21 cellular contexts compared by ENCODE assay signal in the genomic region with DNA sequence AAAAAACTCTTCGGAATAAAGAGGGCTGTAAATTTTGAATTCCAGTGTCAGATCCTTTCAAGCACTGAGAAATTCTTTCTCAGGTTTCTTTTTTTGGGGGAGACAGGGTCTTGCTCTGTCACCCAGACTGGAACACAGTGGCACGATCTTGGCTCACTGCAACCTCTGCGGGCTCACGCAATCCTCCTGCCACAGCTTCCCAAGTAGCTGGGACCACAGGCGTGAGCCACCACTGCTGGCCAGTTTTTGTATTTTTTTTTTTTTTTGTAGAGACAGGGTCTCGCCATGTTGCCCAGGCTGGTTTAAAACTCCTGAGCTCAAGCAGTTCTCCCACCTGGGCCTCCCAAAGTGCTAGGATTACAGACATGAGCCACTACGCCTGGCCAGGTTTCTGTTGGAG. TPM values are rescaled to one million over a fixed set of nuclear protein-coding genes. Genes with fewer than 3 reads are reported as not detected.
DNase-seq lines count a peak whose midpoint lies in the region; TF ChIP-seq lines count a peak whose summit lies in the region.
"Had no signal": no experiment of that assay in that cellular context is flagged by ENCODE, and none has a peak within 500 bp of the region (broad histone marks: within the 10 kb centered on the region; RNA-seq: fewer than 3 reads in every experiment).

No MANE protein-coding gene starts in this region.

- H3K27me3 Mint-ChIP-seq in activated naive CD4-positive, alpha-beta T cell treated with anti-CD3 and anti-CD28 coated beads, Interleukin-2, amount 10 ng/mL, durations not matched to agents 7 days and 5 days = no peaks in the 10 kb centered on the region
- H3K27me3 Mint-ChIP-seq in HFFc6 (ENCODE audit: insufficient read depth) = no peaks in the 10 kb centered on the region; the same call in none of the 2 replicates
- H3K27me3 Mint-ChIP-seq: B cell; CD4-positive, alpha-beta T cell; CD8-positive, alpha-beta memory T cell had no signal

- H3K9me3 ChIP-seq in tibial artery = no peaks in the 10 kb centered on the region
- H3K9me3 ChIP-seq: BLaER1 had no signal

- peaks cover 27 to 56% (median 39%) of the 10 kb centered on the region in 3 donors for H3K36me3 ChIP-seq in tibial artery

- CTCF ChIA-PET in activated naive CD4-positive, alpha-beta T cell treated with anti-CD3 and anti-CD28 coated beads, Interleukin-2, amount 10 ng/mL, durations not matched to agents 7 days and 5 days (lab: Charles Lee) = no interaction called here

- no peak overlapping the region for H3K4me3 ChIP-seq in tibial artery
- H3K4me3 ChIP-seq: BLaER1, GM12878, GM23248 had no signal

- H3K4me1 Mint-ChIP-seq in activated naive CD4-positive, alpha-beta T cell treated with anti-CD3 and anti-CD28 coated beads, Interleukin-2, amount 10 ng/mL, durations not matched to agents 7 days and 5 days = no peaks in the 10 kb centered on the region
- peaks cover 23% of the 10 kb centered on the region for H3K4me1 Mint-ChIP-seq in HFFc6 (ENCODE audit: low read depth)
- H3K4me1 Mint-ChIP-seq: B cell; CD8-positive, alpha-beta memory T cell had no signal

- H3K4me1 ChIP-seq in tibial artery = peaks cover 0 to 23% (median 19%) of the 10 kb centered on the region in 4 donors
- H3K4me1 ChIP-seq: BLaER1 had no signal

- peak overlapping the region; percentile 35 to 77 for H3K27ac ChIP-seq in tibial artery
- H3K27ac ChIP-seq: 22Rv1, BLaER1, GM23248 had no signal

- H3K9me3 Mint-ChIP-seq in activated naive CD4-positive, alpha-beta T cell treated with anti-CD3 and anti-CD28 coated beads, Interleukin-2, amount 10 ng/mL, durations not matched to agents 7 days and 5 days = no peaks in the 10 kb centered on the region
- H3K9me3 Mint-ChIP-seq in HFFc6 = no peaks in the 10 kb centered on the region
- H3K9me3 Mint-ChIP-seq: CD14-positive monocyte; CD4-positive, alpha-beta T cell; CD8-positive, alpha-beta memory T cell; H9 had no signal

- peaks cover 11% of the 10 kb centered on the region for H3K36me3 Mint-ChIP-seq in activated naive CD4-positive, alpha-beta T cell treated with anti-CD3 and anti-CD28 coated beads, Interleukin-2, amount 10 ng/mL, durations not matched to agents 7 days and 5 days
- H3K36me3 Mint-ChIP-seq in HFFc6 (ENCODE audit: low read depth) = no peaks in the 10 kb centered on the region

- H3K27me3 ChIP-seq in tibial artery = no peaks in the 10 kb centered on the region
- H3K27me3 ChIP-seq: BLaER1 had no signal

- intact Hi-C loops in tibial artery (cut with DNase I; ENCODE audit: low total_unique reads) = loop anchor here (10.0 kb wide), 1 partner anchor 74 kb away; the partner anchor contains the start of gene ZBTB40

- DNase-seq in activated naive CD4-positive, alpha-beta T cell treated with anti-CD3 and anti-CD28 coated beads, Interleukin-2, amount 10 ng/mL, durations not matched to agents 7 days and 5 days = peak; percentile 1
- DNase-seq in activated naive CD4-positive, alpha-beta T cell treated with anti-CD3 and anti-CD28 coated beads, Interleukin-2, amount 50 U/mL, for 16 hours = no peak
- no peak for DNase-seq in HFFc6
- peak; percentile 39 for DNase-seq in mesenteric fat pad (ENCODE audit: low spot score)
- DNase-seq in tibial artery = no peak
- no peak for DNase-seq in NCI-H1436 treated with DMSO at 0.1 percent for 48 hours (lab: John Stamatoyannopoulos, UW)
- DNase-seq in C1 segment of cervical spinal cord (lab: John Stamatoyannopoulos, UW) = no peak
- no peak for DNase-seq in GOT3 (lab: John Stamatoyannopoulos, UW)
- DNase-seq: CD4-positive, alpha-beta T cell; CD8-positive, alpha-beta memory T cell; DMS 273 treated with DMSO at 0.1 percent for 48 hours; DMS79; EL; GDM1 had no signal

- TF ChIP-seq CTCF in HFFc6 (IDR thresholded peaks at IDR 0.05) = no peak
- no peak for TF ChIP-seq CTCF in tibial artery (IDR thresholded peaks at IDR 0.05)

- no peak overlapping the region for H3K4me3 Mint-ChIP-seq in activated naive CD4-positive, alpha-beta T cell treated with anti-CD3 and anti-CD28 coated beads, Interleukin-2, amount 10 ng/mL, durations not matched to agents 7 days and 5 days
- no peak overlapping the region for H3K4me3 Mint-ChIP-seq in HFFc6
- H3K4me3 Mint-ChIP-seq: B cell; CD14-positive monocyte; CD4-positive, alpha-beta T cell; CD8-positive, alpha-beta memory T cell; H9 had no signal

- no peak overlapping the region for H3K27ac Mint-ChIP-seq in activated naive CD4-positive, alpha-beta T cell treated with anti-CD3 and anti-CD28 coated beads, Interleukin-2, amount 10 ng/mL, durations not matched to agents 7 days and 5 days
- peak overlapping the region; percentile 90; the same call in 1 of the 2 replicates for H3K27ac Mint-ChIP-seq in HFFc6
- H3K27ac Mint-ChIP-seq: B cell; CD4-positive, alpha-beta T cell; CD8-positive, alpha-beta memory T cell had no signal

RNA-seq across cellular contexts. Expression of gene EPHA8, which starts 34.8 kb away (rescaled TPM):
- not detected for total RNA-seq in HFFc6 (2021; fragmentation: NEBNext Ultra II Directional; extraction: Animal tissue kit (Norgen Biotek cat#: 25700))
- not detected for total RNA-seq in mesenteric fat pad
- total RNA-seq: B cell; CD4-positive, alpha-beta T cell; CD8-positive, alpha-beta memory T cell; GM12878; GM23248 had no signal

Comparison
In these comparisons a context has a peak if more than half of its experiments do, and no peak if none do; other contexts are left out.
1. DNase-seq: peak in activated naive CD4-positive, alpha-beta T cell treated with anti-CD3 and anti-CD28 coated beads, Interleukin-2, amount 10 ng/mL, durations not matched to agents 7 days and 5 days (single experiment) and mesenteric fat pad (single experiment); none in activated naive CD4-positive, alpha-beta T cell treated with anti-CD3 and anti-CD28 coated beads, Interleukin-2, amount 50 U/mL, for 16 hours (single experiment), HFFc6 (single experiment), tibial artery (0 of 2), NCI-H1436 treated with DMSO at 0.1 percent for 48 hours (single experiment), C1 segment of cervical spinal cord (0 of 14) and GOT3 (single experiment).